9 cellular contexts compared by ENCODE assay signal in genomic region chr5:36723921-36724320, GRCh38.
DNase-seq lines count a peak whose midpoint lies in the region; ATAC-seq lines count a peak whose summit lies in the region.
"Had no signal": no experiment of that assay in that cellular context is flagged by ENCODE, and none has a peak within 500 bp of the region (broad histone marks: within the 10 kb centered on the region; RNA-seq: fewer than 3 reads in every experiment).

No MANE protein-coding gene starts in this region.

- H3K27ac Mint-ChIP-seq in activated CD4-positive, alpha-beta memory T cell treated with anti-CD3 and anti-CD28 coated beads for 36 hours, result no peak overlapping the region

- CTCF ChIA-PET in activated CD4-positive, alpha-beta memory T cell treated with anti-CD3 and anti-CD28 coated beads for 36 hours (lab: Charles Lee), result no interaction called here

- ATAC-seq in HG02571 (IDR thresholded peaks at IDR 0.05; ENCODE audit: unreplicated experiment), result peak; percentile 50
- peak; percentile 56 for ATAC-seq in sciatic nerve

- peaks cover 5% of the 10 kb centered on the region for H3K27me3 Mint-ChIP-seq in activated CD4-positive, alpha-beta memory T cell treated with anti-CD3 and anti-CD28 coated beads for 36 hours

- POLR2A ChIA-PET in activated CD4-positive, alpha-beta memory T cell treated with anti-CD3 and anti-CD28 coated beads for 36 hours (lab: Charles Lee), result interaction anchor here (1.8 kb wide), 1 partner anchor 152 kb away, joined by 5 read pairs; the partner anchor contains the start of gene NIPBL

- no peaks in the 10 kb centered on the region for H3K36me3 Mint-ChIP-seq in activated CD4-positive, alpha-beta memory T cell treated with anti-CD3 and anti-CD28 coated beads for 36 hours

- H3K4me1 Mint-ChIP-seq in activated CD4-positive, alpha-beta memory T cell treated with anti-CD3 and anti-CD28 coated beads for 36 hours (ENCODE audit: low read depth), result peaks cover 16% of the 10 kb centered on the region

- DNase-seq in SIG-M5 treated with dmso at 0.1 percent for 504 hours (lab: John Stamatoyannopoulos, UW; ENCODE audit: unreplicated experiment) (peak; percentile 50), SIG-M5 (lab: John Stamatoyannopoulos, UW) (no peak), NAMALWA (ENCODE audit: low spot score) (peak; percentile 80), sciatic nerve (ENCODE audit: low spot score) (no peak), NCI-H1105 treated with DMSO at 0.1 percent for 48 hours (lab: John Stamatoyannopoulos, UW) (no peak), A172 (ENCODE audit: low spot score) (no peak)
- no peak for DNase-seq in activated CD4-positive, alpha-beta memory T cell treated with anti-CD3 and anti-CD28 coated beads for 36 hours
- DNase-seq: NCI-H1048 had no signal

- no peak overlapping the region for H3K4me3 Mint-ChIP-seq in activated CD4-positive, alpha-beta memory T cell treated with anti-CD3 and anti-CD28 coated beads for 36 hours

- no peaks in the 10 kb centered on the region for H3K9me3 Mint-ChIP-seq in activated CD4-positive, alpha-beta memory T cell treated with anti-CD3 and anti-CD28 coated beads for 36 hours

- intact Hi-C loops in sciatic nerve (cut with DNase I), result no loop called here
- intact Hi-C loops in activated CD4-positive, alpha-beta memory T cell treated with anti-CD3 and anti-CD28 coated beads for 36 hours (cut with micrococcal nuclease), result no loop called here

Comparison
In these comparisons a context has a peak if more than half of its experiments do, and no peak if none do; other contexts are left out.
1. DNase-seq: peak in SIG-M5 treated with dmso at 0.1 percent for 504 hours (single experiment) and NAMALWA (single experiment); none in SIG-M5 (single experiment), sciatic nerve (single experiment), NCI-H1105 treated with DMSO at 0.1 percent for 48 hours (single experiment), activated CD4-positive, alpha-beta memory T cell treated with anti-CD3 and anti-CD28 coated beads for 36 hours (single experiment) and A172 (single experiment).